ENCODE assay signal across 8 cellular contexts in genomic region chr11:22302368-22302767, GRCh38. TPM values are rescaled to one million over a fixed set of nuclear protein-coding genes. Genes with fewer than 3 reads are reported as not detected.
"Had no signal": no experiment of that assay in that cellular context is flagged by ENCODE, and none has a peak within 500 bp of the region (broad histone marks: within the 10 kb centered on the region; RNA-seq: fewer than 3 reads in every experiment).

No MANE protein-coding gene starts in this region.

- FAIRE-seq: HepG2, HTR-8/SVneo, K562 had no signal

- H3K27me3 Mint-ChIP-seq: IgD-negative memory B cell had no signal

- H3K9me3 Mint-ChIP-seq: IgD-negative memory B cell had no signal

- H3K36me3 Mint-ChIP-seq: IgD-negative memory B cell had no signal

- ATAC-seq: HepG2, K562 had no signal

- DNase-seq: IMR-90 had no signal

- H3K27ac ChIP-seq: HL-60 had no signal

- H3K4me3 Mint-ChIP-seq: IgD-negative memory B cell had no signal

- H3K27ac Mint-ChIP-seq: IgD-negative memory B cell had no signal

- H3K4me3 ChIP-seq: K562 had no signal

RNA-seq across cellular contexts. Expression of gene SLC17A6, which starts 35.8 kb away (rescaled TPM):
- total RNA-seq: HepG2, HT-29, HT1080, IMR-90, K562 had no signal
- polyA plus RNA-seq: HepG2, IgD-negative memory B cell, IMR-90, K562 had no signal
